17 cellular contexts compared by ENCODE assay signal in genomic region chr11:33741806-33742205, GRCh38. TPM values are rescaled to one million over a fixed set of nuclear protein-coding genes. Genes with fewer than 3 reads are reported as not detected.
A peak's percentile ranks its signal among the peaks of the same experiment; 100 is the strongest.
DNase-seq lines count a peak whose midpoint lies in the region; ATAC-seq and TF ChIP-seq lines count a peak whose summit lies in the region.
"Had no signal": no experiment of that assay in that cellular context is flagged by ENCODE, and none has a peak within 500 bp of the region (broad histone marks: within the 10 kb centered on the region; RNA-seq: fewer than 3 reads in every experiment).

No MANE protein-coding gene starts in this region.

- H3K27ac Mint-ChIP-seq in activated naive CD4-positive, alpha-beta T cell treated with anti-CD3 and anti-CD28 coated beads, Interleukin-2, amount 50 U/mL, for 24 hours, result peak overlapping the region; percentile 60
- H3K27ac Mint-ChIP-seq in CD8-positive, alpha-beta T cell, result peak overlapping the region; percentile 20
- H3K27ac Mint-ChIP-seq in IgD-negative memory B cell (peak overlapping the region in 2 of 3 donors; percentile 25 to 81), memory B cell (peak overlapping the region; percentile 18)

- no peaks in the 10 kb centered on the region for H3K9me3 ChIP-seq in CD8-positive, alpha-beta T cell (ENCODE audit: low read length)
- H3K9me3 ChIP-seq: BLaER1 treated with 17β-estradiol and CSF1 and Interleukin-3, amounts not matched to agents 10 nM and 100 nM had no signal

- CTCF ChIA-PET in CD8-positive, alpha-beta T cell (lab: Charles Lee), result interaction anchor here (1.0 to 2.1 kb wide), 15 partner anchors 8 to 581 kb away, joined by 3 to 31 read pairs (median 7); partner anchors contain the start of genes C11orf91 and CSTF3

- H3K36me3 Mint-ChIP-seq in activated naive CD4-positive, alpha-beta T cell treated with anti-CD3 and anti-CD28 coated beads, Interleukin-2, amount 50 U/mL, for 24 hours, result peaks cover 2% of the 10 kb centered on the region
- peaks cover 38% of the 10 kb centered on the region for H3K36me3 Mint-ChIP-seq in CD8-positive, alpha-beta T cell
- H3K36me3 Mint-ChIP-seq in IgD-negative memory B cell (peaks cover 1% of the 10 kb centered on the region), memory B cell (no peaks in the 10 kb centered on the region)

- no peaks in the 10 kb centered on the region for H3K27me3 Mint-ChIP-seq in activated naive CD4-positive, alpha-beta T cell treated with anti-CD3 and anti-CD28 coated beads, Interleukin-2, amount 50 U/mL, for 24 hours
- no peaks in the 10 kb centered on the region for H3K27me3 Mint-ChIP-seq in CD8-positive, alpha-beta T cell (ENCODE audit: low read depth)
- H3K27me3 Mint-ChIP-seq in IgD-negative memory B cell (no peaks in the 10 kb centered on the region), memory B cell (no peaks in the 10 kb centered on the region)
- H3K27me3 Mint-ChIP-seq: CD4-positive, alpha-beta memory T cell had no signal

- intact Hi-C loops in CD8-positive, alpha-beta T cell (cut with DNase I, micrococcal nuclease), result loop anchor here (1.0 to 2.0 kb wide), 3 partner anchors 26 to 575 kb away; no protein-coding TSS in a partner anchor

- POLR2A ChIA-PET in CD8-positive, alpha-beta T cell (lab: Charles Lee), result no interaction called here

- H3K27me3 ChIP-seq in CD8-positive, alpha-beta T cell (ENCODE audit: insufficient read depth, low read length), result no peaks in the 10 kb centered on the region
- H3K27me3 ChIP-seq: BLaER1 treated with 17β-estradiol and CSF1 and Interleukin-3, amounts not matched to agents 10 nM and 100 nM had no signal

- DNase-seq in activated naive CD4-positive, alpha-beta T cell treated with Interleukin-2 at 50 U/mL for 16 hours, result no peak
- DNase-seq in CD8-positive, alpha-beta T cell, result no peak
- DNase-seq in memory B cell (ENCODE audit: low spot score in 2 of 2) (no peak), NCI-H1092 treated with DMSO at 0.1 percent for 48 hours (lab: John Stamatoyannopoulos, UW) (no peak), GM20000 (ENCODE audit: low spot score) (no peak), NCI-H2196 treated with DMSO at 0.1 percent for 48 hours (lab: John Stamatoyannopoulos, UW; ENCODE audit: unreplicated experiment) (no peak)
- DNase-seq: COR-L47, DMS153, DND-41, GDM1 had no signal

- H3K9me3 Mint-ChIP-seq in activated naive CD4-positive, alpha-beta T cell treated with anti-CD3 and anti-CD28 coated beads, Interleukin-2, amount 50 U/mL, for 24 hours, result no peaks in the 10 kb centered on the region
- H3K9me3 Mint-ChIP-seq in CD8-positive, alpha-beta T cell, result no peaks in the 10 kb centered on the region
- H3K9me3 Mint-ChIP-seq in IgD-negative memory B cell (no peaks in the 10 kb centered on the region), memory B cell (no peaks in the 10 kb centered on the region)

- no peak for ATAC-seq in CD8-positive, alpha-beta T cell
- no peak for ATAC-seq in memory B cell (ENCODE audit: low read depth)

- H3K4me1 Mint-ChIP-seq in activated naive CD4-positive, alpha-beta T cell treated with anti-CD3 and anti-CD28 coated beads, Interleukin-2, amount 50 U/mL, for 24 hours, result peaks cover 2% of the 10 kb centered on the region
- peaks cover 4% of the 10 kb centered on the region for H3K4me1 Mint-ChIP-seq in CD8-positive, alpha-beta T cell (ENCODE audit: low read depth)
- H3K4me1 Mint-ChIP-seq in IgD-negative memory B cell (peaks cover 0 to 2% (median 2%) of the 10 kb centered on the region in 3 donors), memory B cell (no peaks in the 10 kb centered on the region)

- TF ChIP-seq CTCF in CD8-positive, alpha-beta T cell (IDR thresholded peaks at IDR 0.05), result no peak
- no peak for TF ChIP-seq CTCF in GM20000 (IDR thresholded peaks at IDR 0.05; ENCODE audit: extremely low read depth, missing control alignments)

- no peak overlapping the region for H3K4me3 ChIP-seq in CD8-positive, alpha-beta T cell (ENCODE audit: low read depth, low read length)
- H3K4me3 ChIP-seq: BLaER1 treated with 17β-estradiol and CSF1 and Interleukin-3, amounts not matched to agents 10 nM and 100 nM had no signal

- no peaks in the 10 kb centered on the region for H3K4me1 ChIP-seq in CD8-positive, alpha-beta T cell (ENCODE audit: insufficient read depth, low read length)

- H3K36me3 ChIP-seq in CD8-positive, alpha-beta T cell (ENCODE audit: insufficient read depth, low read length), result no peaks in the 10 kb centered on the region

- H3K27ac ChIP-seq in CD8-positive, alpha-beta T cell (ENCODE audit: low read depth, low read length), result no peak overlapping the region
- H3K27ac ChIP-seq: 22Rv1; BLaER1 treated with 17β-estradiol and CSF1 and Interleukin-3, amounts not matched to agents 10 nM and 100 nM had no signal

- H3K4me3 Mint-ChIP-seq in activated naive CD4-positive, alpha-beta T cell treated with anti-CD3 and anti-CD28 coated beads, Interleukin-2, amount 50 U/mL, for 24 hours, result no peak overlapping the region
- H3K4me3 Mint-ChIP-seq in CD8-positive, alpha-beta T cell, result no peak overlapping the region
- H3K4me3 Mint-ChIP-seq in IgD-negative memory B cell (peak overlapping the region in 1 of 4 donors; percentile 27), memory B cell (no peak overlapping the region)
- H3K4me3 Mint-ChIP-seq: CD4-positive, alpha-beta memory T cell had no signal

RNA-seq across cellular contexts. Expression of gene CD59, which starts 5.6 kb away (rescaled TPM):
- 10 to 100 TPM; 31.0 to 34.5 TPM for total RNA-seq in CD8-positive, alpha-beta T cell
- polyA plus RNA-seq in IgD-negative memory B cell, result 39.7 TPM

RNA-seq across cellular contexts. Expression of gene FBXO3, which starts 32.5 kb away (rescaled TPM):
- 10 to 100 TPM; 54.8 to 55.4 TPM for total RNA-seq in CD8-positive, alpha-beta T cell
- 26.6 TPM for polyA plus RNA-seq in IgD-negative memory B cell

RNA-seq across cellular contexts. Expression of gene C11orf91, which starts 41.2 kb away (rescaled TPM):
- total RNA-seq in CD8-positive, alpha-beta T cell, result under 1 TPM in 1 of 2 experiments, not detected in 1; 0.54 TPM
- polyA plus RNA-seq in IgD-negative memory B cell, result not detected
- total RNA-seq: H4, HT-29 had no signal
- polyA plus RNA-seq: CD4-positive, alpha-beta memory T cell had no signal
